Comparison of ENCODE assay signal across 8 cellular contexts in the genomic region with DNA sequence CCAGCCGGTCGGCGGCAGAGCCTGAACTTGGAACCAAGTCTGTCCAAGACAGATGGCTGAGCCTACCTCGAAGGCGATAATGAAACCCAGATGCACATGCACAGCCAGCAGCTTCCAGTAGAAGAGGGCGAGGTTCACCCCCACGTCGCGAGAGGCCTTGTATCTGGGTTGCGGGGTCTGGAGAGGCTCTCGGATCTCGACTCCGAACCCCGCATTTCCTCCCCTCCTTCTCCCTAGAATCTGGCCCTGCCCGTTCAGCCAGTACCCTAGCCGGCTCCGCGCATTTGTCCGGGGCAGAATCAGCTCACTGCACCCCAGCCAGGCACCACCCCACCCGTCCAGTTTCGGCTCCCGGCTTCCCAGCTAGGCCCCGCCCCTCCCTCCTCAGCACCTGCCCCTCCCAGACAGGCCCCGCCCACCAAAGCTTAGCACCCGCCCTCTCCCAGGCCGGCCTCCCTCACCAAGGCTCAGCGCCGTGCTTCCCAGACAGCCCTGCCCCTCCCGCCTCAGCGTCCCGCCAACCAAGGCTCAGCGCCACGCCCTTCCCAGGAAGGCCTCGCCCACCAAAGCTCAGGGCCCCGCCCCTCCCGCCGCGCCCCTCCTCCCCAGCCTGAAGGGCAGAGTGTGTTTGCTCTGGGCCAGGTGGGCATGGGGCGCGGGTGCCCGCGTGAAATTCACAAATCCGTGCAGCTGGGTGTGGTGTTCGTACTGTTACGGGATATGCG. TPM values are rescaled to one million over a fixed set of nuclear protein-coding genes. Genes with fewer than 3 reads are reported as not detected.
DNase-seq lines count a peak whose midpoint lies in the region; ATAC-seq and TF ChIP-seq lines count a peak whose summit lies in the region.

No MANE protein-coding gene starts in this region.

- no peaks in the 10 kb centered on the region for H3K36me3 ChIP-seq in neural progenitor cell

- no peaks in the 10 kb centered on the region for H3K9me3 Mint-ChIP-seq in neural progenitor cell
- H3K9me3 Mint-ChIP-seq in stimulated activated naive CD8-positive, alpha-beta T cell treated with anti-CD3 and anti-CD28 coated beads, Interleukin-15, amount 100 ng/mL, for 72 hours, result no peaks in the 10 kb centered on the region

- H3K4me3 Mint-ChIP-seq in neural progenitor cell, result peak overlapping the region; percentile 87
- peak overlapping the region; percentile 86 to 88 for H3K4me3 Mint-ChIP-seq in stimulated activated naive CD8-positive, alpha-beta T cell treated with anti-CD3 and anti-CD28 coated beads, Interleukin-15, amount 100 ng/mL, for 72 hours

- ATAC-seq in GM21825 (IDR thresholded peaks at IDR 0.05; ENCODE audit: unreplicated experiment) (peak; percentile 87), foreskin keratinocyte (peak; percentile 93)
- ATAC-seq in stimulated activated naive CD8-positive, alpha-beta T cell treated with anti-CD3 and anti-CD28 coated beads, Interleukin-15, amount 100 ng/mL, for 72 hours, result peak; percentile 97

- peaks cover 4% of the 10 kb centered on the region for H3K4me1 ChIP-seq in foreskin keratinocyte
- peaks cover 12% of the 10 kb centered on the region for H3K4me1 ChIP-seq in neural progenitor cell

- peak; percentile 91 for DNase-seq in DMS79 treated with DMSO at 0.1 percent for 48 hours (lab: John Stamatoyannopoulos, UW)
- DNase-seq in LNCaP clone FGC (ENCODE audit: low read depth), result peak; percentile 69
- peak; percentile 68 for DNase-seq in SHP77 treated with DMSO at 0.1 percent for 48 hours (lab: John Stamatoyannopoulos, UW)
- DNase-seq in activated gamma-delta T cell treated with Interleukin-2 at 50 U/mL for 16 hours, result peak; percentile 88
- DNase-seq in foreskin keratinocyte, result peak; percentile 82 to 90
- DNase-seq in neural progenitor cell (ENCODE audit: low spot score), result peak; percentile 99
- peak; percentile 92 to 93 for DNase-seq in stimulated activated naive CD8-positive, alpha-beta T cell treated with anti-CD3 and anti-CD28 coated beads, Interleukin-15, amount 100 ng/mL, for 72 hours

- H3K4me3 ChIP-seq in LNCaP clone FGC (ENCODE audit: low read depth, low read length) (peak overlapping the region; percentile 30; the same call in 1 of the 2 replicates), neural progenitor cell (peak overlapping the region; percentile 48)

- H3K27me3 ChIP-seq in foreskin keratinocyte, result no peaks in the 10 kb centered on the region
- H3K27me3 ChIP-seq in neural progenitor cell, result peaks cover 53% of the 10 kb centered on the region

- TF ChIP-seq CTCF in LNCaP clone FGC (IDR thresholded peaks at IDR 0.05; ENCODE audit: control insufficient read depth, extremely low read depth, insufficient read depth) (no peak), foreskin keratinocyte (conservative IDR thresholded peaks at IDR 0.05) (no peak), neural progenitor cell (IDR thresholded peaks at IDR 0.05) (no peak)

- no peaks in the 10 kb centered on the region for H3K36me3 Mint-ChIP-seq in neural progenitor cell

- H3K9me3 ChIP-seq in neural progenitor cell (ENCODE audit: low read depth), result no peaks in the 10 kb centered on the region

- peak overlapping the region; percentile 90 for H3K4me2 ChIP-seq in neural progenitor cell

- H3F3A ChIP-seq in neural progenitor cell (ENCODE audit: low read depth), result peaks cover 15% of the 10 kb centered on the region

- H3K9ac ChIP-seq in neural progenitor cell, result no peak overlapping the region

- H4K20me1 ChIP-seq in neural progenitor cell (ENCODE audit: low read depth), result no peaks in the 10 kb centered on the region

- H3K27me3 Mint-ChIP-seq in neural progenitor cell (ENCODE audit: insufficient read depth, low read depth), result peaks cover 25% of the 10 kb centered on the region
- H3K27me3 Mint-ChIP-seq in stimulated activated naive CD8-positive, alpha-beta T cell treated with anti-CD3 and anti-CD28 coated beads, Interleukin-15, amount 100 ng/mL, for 72 hours, result peaks cover 8% of the 10 kb centered on the region

- H3K27ac Mint-ChIP-seq in neural progenitor cell, result no peak overlapping the region
- H3K27ac Mint-ChIP-seq in stimulated activated naive CD8-positive, alpha-beta T cell treated with anti-CD3 and anti-CD28 coated beads, Interleukin-15, amount 100 ng/mL, for 72 hours, result peak overlapping the region in 1 of 2 donors; percentile 15

- no peak overlapping the region for H2AFZ ChIP-seq in neural progenitor cell (replicated peaks)

- H3K27ac ChIP-seq in foreskin keratinocyte (peak overlapping the region; percentile 49), neural progenitor cell (no peak overlapping the region)

- no peaks in the 10 kb centered on the region for H3K79me2 ChIP-seq in neural progenitor cell (ENCODE audit: low read depth)

- peaks cover 25% of the 10 kb centered on the region for H3K4me1 Mint-ChIP-seq in neural progenitor cell
- H3K4me1 Mint-ChIP-seq in stimulated activated naive CD8-positive, alpha-beta T cell treated with anti-CD3 and anti-CD28 coated beads, Interleukin-15, amount 100 ng/mL, for 72 hours, result peaks cover 34% of the 10 kb centered on the region

RNA-seq across cellular contexts. Expression of gene ARHGEF19, which starts 4.8 kb away (rescaled TPM):
- total RNA-seq in foreskin keratinocyte, result 10.7 and 15.3 TPM in 2 replicates
- 11.1 and 13.9 TPM in 2 replicates for polyA plus RNA-seq in foreskin keratinocyte
- total RNA-seq in neural progenitor cell (ENCODE audit: low replicate concordance), result 10.9 and 22.2 TPM in 2 replicates

RNA-seq across cellular contexts. Expression of gene CPLANE2, which starts 19.8 kb away (rescaled TPM):
- 5.1 and 5.4 TPM in 2 replicates for total RNA-seq in foreskin keratinocyte
- polyA plus RNA-seq in foreskin keratinocyte, result 3.4 and 4.1 TPM in 2 replicates
- total RNA-seq in neural progenitor cell (ENCODE audit: low replicate concordance), result 3.0 and 11.4 TPM in 2 replicates
